ENCODE assay signal across 8 cellular contexts in genomic region chr2:135948642-135949355, GRCh38. TPM values are rescaled to one million over a fixed set of nuclear protein-coding genes. Genes with fewer than 3 reads are reported as not detected.
DNase-seq lines count a peak whose midpoint lies in the region; ATAC-seq and TF ChIP-seq lines count a peak whose summit lies in the region.

No MANE protein-coding gene starts in this region.

- ATAC-seq in HG02571 (IDR thresholded peaks at IDR 0.05; ENCODE audit: unreplicated experiment): peak; percentile 68

- DNase-seq in GM13976 (ENCODE audit: low spot score) (peak; percentile 36), RWPE1 (ENCODE audit: low spot score) (peak; percentile 75), dermis blood vessel endothelial cell (peak; percentile 67), stomach (no peak), erythroblast (lab: John Stamatoyannopoulos, UW) (no peak), cerebellar nuclear complex (lab: John Stamatoyannopoulos, UW) (no peak)
- DNase-seq in stimulated activated CD4-positive, alpha-beta T cell treated with anti-CD3 and anti-CD28 coated beads, Interleukin-4, amount 100 ng/mL, for 1 hour: no peak

- TF ChIP-seq CTCF in GM13976 (IDR thresholded peaks at IDR 0.05; ENCODE audit: borderline replicate concordance, control extremely low read depth, extremely low read depth, insufficient read depth, missing control alignments) (no peak), RWPE1 (conservative IDR thresholded peaks at IDR 0.05; ENCODE audit: low read depth) (no peak), stomach (IDR thresholded peaks at IDR 0.05) (no peak)

- peak overlapping the region; percentile 92 for H3K27ac ChIP-seq in RWPE1
- peak overlapping the region in 3 of 5 donors; percentile 31 to 67 (median 49) for H3K27ac ChIP-seq in stomach

- TF ChIP-seq POLR2A in stomach (IDR thresholded peaks at IDR 0.05) (no peak), erythroblast (IDR thresholded peaks at IDR 0.05; ENCODE audit: low read length) (no peak)

- intact Hi-C loops in stomach (cut with DNase I; ENCODE audit: low total_unique reads): no loop called here

- 67 to 82% (median 76%) methylated on average over 9 of the region's 9 CpGs for WGBS in stomach, 5 donors

- in situ Hi-C loops in GM13976 (cut with MboI; ENCODE audit: low sequenced_read_pairs, unreplicated experiment): no loop called here

- H3K27me3 ChIP-seq in stomach: no peaks in the 10 kb centered on the region

- no peak overlapping the region for H3K4me3 ChIP-seq in stomach

- POLR2A ChIA-PET in RWPE1 (lab: Yijun Ruan, JAX; ENCODE audit: low non-redundant PET): interaction anchor here (0.6 kb wide), 1 partner anchor 108 kb away, joined by 3 read pairs; no protein-coding TSS in a partner anchor

- no peak for TF ChIP-seq EP300 in stomach (IDR thresholded peaks at IDR 0.05)

- H3K9me3 ChIP-seq in stomach: no peaks in the 10 kb centered on the region

- H3K36me3 ChIP-seq in stomach: peaks cover 0 to 11% (median 8%) of the 10 kb centered on the region in 4 donors

- CTCF ChIA-PET in RWPE1 (lab: Yijun Ruan, JAX): interaction anchor here (0.6 kb wide), 1 partner anchor 35 kb away, joined by 6 read pairs; no protein-coding TSS in a partner anchor

- H3K4me1 ChIP-seq in stomach: peaks cover 0 to 31% (median 13%) of the 10 kb centered on the region in 4 donors

RNA-seq across cellular contexts. Expression of gene DARS1, which starts 36.6 kb away (rescaled TPM):
- total RNA-seq in dermis blood vessel endothelial cell (53.6 and 79.0 TPM in 2 replicates), stomach (100 to 1,000 TPM in 3 of 5 donors, 10 to 100 TPM in 2; 39.1 to 244 (median 106) TPM)
- polyA plus RNA-seq in stomach: 10 to 100 TPM; 48.1 to 63.2 (median 60.9) TPM

Comparison
In these comparisons a context has a peak if more than half of its experiments do, and no peak if none do; other contexts are left out.
1. DNase-seq: peak in GM13976 (single experiment), RWPE1 (single experiment) and dermis blood vessel endothelial cell (single experiment); none in stomach (single experiment), erythroblast (0 of 2), cerebellar nuclear complex (0 of 2) and stimulated activated CD4-positive, alpha-beta T cell treated with anti-CD3 and anti-CD28 coated beads, Interleukin-4, amount 100 ng/mL, for 1 hour (single experiment).